ENCODE assay signal across 10 cellular contexts in the genomic region with DNA sequence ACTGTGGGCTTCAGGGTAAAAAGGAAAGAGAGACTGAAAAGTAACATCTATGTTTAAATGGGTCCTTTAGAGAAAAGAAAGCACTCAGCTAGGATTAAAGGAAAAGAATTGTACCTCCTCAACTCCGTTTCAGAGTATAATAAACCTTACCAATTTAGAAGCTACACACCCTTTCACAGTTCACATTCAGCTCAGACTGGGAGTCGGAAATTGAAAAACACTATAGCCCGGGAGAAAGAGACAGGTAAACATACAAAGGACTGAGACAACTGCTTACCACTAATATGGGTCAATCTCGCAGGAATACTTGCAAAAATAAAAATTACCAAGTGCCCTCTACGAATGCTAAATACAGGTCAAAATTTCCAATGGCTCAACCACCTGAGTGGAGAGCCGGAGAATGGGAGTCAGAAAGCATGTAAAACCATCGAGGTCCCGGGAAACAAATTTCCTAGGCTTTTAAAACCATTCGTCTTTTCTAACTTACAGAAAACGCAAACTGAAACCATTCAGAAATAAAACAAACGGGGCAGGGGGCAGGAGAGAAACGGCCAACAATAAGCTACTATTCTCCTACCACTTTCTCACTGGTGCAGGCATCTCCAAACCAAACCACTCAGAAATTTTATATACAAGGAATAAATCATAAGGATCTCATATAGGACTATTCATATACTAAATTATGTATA.
DNase-seq lines count a peak whose midpoint lies in the region; ATAC-seq, FAIRE-seq and TF ChIP-seq lines count a peak whose summit lies in the region.
"Had no signal": no experiment of that assay in that cellular context is flagged by ENCODE, and none has a peak within 500 bp of the region (broad histone marks: within the 10 kb centered on the region; RNA-seq: fewer than 3 reads in every experiment).

No MANE protein-coding gene starts in this region.

- no peaks in the 10 kb centered on the region for H3K27me3 ChIP-seq in Caco-2 (replicated peaks; ENCODE audit: control insufficient read depth, insufficient read depth, low read length)
- no peaks in the 10 kb centered on the region for H3K27me3 ChIP-seq in pancreas

- H3K36me3 ChIP-seq in Caco-2 (ENCODE audit: control insufficient read depth, insufficient read depth, low read length) (no peaks in the 10 kb centered on the region), pancreas (no peaks in the 10 kb centered on the region)

- CTCF ChIA-PET in Caco-2 (lab: Charles Lee) = interaction anchor here (1.0 kb wide), 1 partner anchor 10 kb away, joined by 3 read pairs; no protein-coding TSS in a partner anchor
- CTCF ChIA-PET in activated CD4-positive, alpha-beta memory T cell treated with anti-CD3 and anti-CD28 coated beads, Interleukin-2, amount 10 ng/mL, durations not matched to agents 7 days and 5 days (lab: Charles Lee) = interaction anchor here (1.1 to 2.8 kb wide), 7 partner anchors 9 to 168 kb away, joined by 4 to 15 read pairs (median 8); no protein-coding TSS in a partner anchor

- H3K27ac Mint-ChIP-seq in Caco-2 (ENCODE audit: unreplicated experiment) = no peak overlapping the region
- H3K27ac Mint-ChIP-seq in activated CD4-positive, alpha-beta memory T cell treated with anti-CD3 and anti-CD28 coated beads, Interleukin-2, amount 10 ng/mL, durations not matched to agents 7 days and 5 days = no peak overlapping the region

- H3K36me3 Mint-ChIP-seq in Caco-2 (ENCODE audit: insufficient read depth, unreplicated experiment) = no peaks in the 10 kb centered on the region
- H3K36me3 Mint-ChIP-seq in activated CD4-positive, alpha-beta memory T cell treated with anti-CD3 and anti-CD28 coated beads, Interleukin-2, amount 10 ng/mL, durations not matched to agents 7 days and 5 days (ENCODE audit: low read depth) = peaks cover 10% of the 10 kb centered on the region

- H3K4me1 ChIP-seq in Caco-2 = peaks cover 37% of the 10 kb centered on the region
- peaks cover 5 to 37% (median 31%) of the 10 kb centered on the region in 3 donors for H3K4me1 ChIP-seq in pancreas

- peak overlapping the region; percentile 23 to 78 (median 46) for H3K27ac ChIP-seq in pancreas

- no peak overlapping the region for H3K4me3 Mint-ChIP-seq in Caco-2 (ENCODE audit: unreplicated experiment)
- no peak overlapping the region for H3K4me3 Mint-ChIP-seq in activated CD4-positive, alpha-beta memory T cell treated with anti-CD3 and anti-CD28 coated beads, Interleukin-2, amount 10 ng/mL, durations not matched to agents 7 days and 5 days

- no peak for FAIRE-seq in pancreas (lab: Jason Lieb, UNC)
- FAIRE-seq: endometrium had no signal

- intact Hi-C loops in Caco-2 (cut with micrococcal nuclease; ENCODE audit: unreplicated experiment) (loop anchor here (1.0 to 2.0 kb wide), 2 partner anchors 9 to 22 kb away; no protein-coding TSS in a partner anchor), pancreas (cut with DNase I) (no loop called here)

- DNase-seq in Caco-2 (no peak), NCI-H526 treated with DMSO at 0.1 percent for 48 hours (lab: John Stamatoyannopoulos, UW) (peak; percentile 79), epithelial cell of proximal tubule (ENCODE audit: low read depth) (no peak), pancreas (no peak), OCI-M2 (lab: John Stamatoyannopoulos, UW; ENCODE audit: unreplicated experiment) (no peak)
- no peak for DNase-seq in activated CD4-positive, alpha-beta memory T cell treated with anti-CD3 and anti-CD28 coated beads, Interleukin-2, amount 10 ng/mL, durations not matched to agents 7 days and 5 days
- DNase-seq: stimulated activated CD4-positive, alpha-beta T cell treated with anti-CD3 and anti-CD28 coated beads, Interleukin-2, amount 100 ng/mL, for 48 hours had no signal

- ATAC-seq in pancreas (peak in 3 of 4 donors; percentile 31 to 57 (median 51)), GM21576 (IDR thresholded peaks at IDR 0.05; ENCODE audit: unreplicated experiment) (no peak), GM21619 (IDR thresholded peaks at IDR 0.05; ENCODE audit: unreplicated experiment) (no peak)

- H3K27me3 Mint-ChIP-seq in Caco-2 (ENCODE audit: insufficient read depth, unreplicated experiment) = no peaks in the 10 kb centered on the region
- no peaks in the 10 kb centered on the region for H3K27me3 Mint-ChIP-seq in activated CD4-positive, alpha-beta memory T cell treated with anti-CD3 and anti-CD28 coated beads, Interleukin-2, amount 10 ng/mL, durations not matched to agents 7 days and 5 days

- no TSS peak for BruUV-seq in Caco-2 (replicated peaks; lab: Mats Ljungman, UMichigan)

- H3K4me3 ChIP-seq in Caco-2 (ENCODE audit: low read depth, low read length) (peak overlapping the region; percentile 10; the same call in 1 of the 2 replicates), epithelial cell of proximal tubule (ENCODE audit: low read depth, low read length) (peak overlapping the region; percentile 44), pancreas (peak overlapping the region in 2 of 4 donors; percentile 21 to 35)

- H3K9me3 ChIP-seq in Caco-2 (no peaks in the 10 kb centered on the region), pancreas (no peaks in the 10 kb centered on the region)

- WGBS in pancreas, 2 donors = 12 to 15% methylated on average over 12 of the region's 12 CpGs

- H3K4me1 Mint-ChIP-seq in Caco-2 (ENCODE audit: low read depth, unreplicated experiment) = no peaks in the 10 kb centered on the region
- H3K4me1 Mint-ChIP-seq in activated CD4-positive, alpha-beta memory T cell treated with anti-CD3 and anti-CD28 coated beads, Interleukin-2, amount 10 ng/mL, durations not matched to agents 7 days and 5 days = peaks cover 34% of the 10 kb centered on the region

- TF ChIP-seq CTCF in Caco-2 (IDR thresholded peaks at IDR 0.05; ENCODE audit: insufficient read depth in 1 of 2, low read depth in 1 of 2, low read length in 1 of 2, severe bottlenecking in 1 of 2, unreplicated experiment in 1 of 2) (no peak), epithelial cell of proximal tubule (conservative IDR thresholded peaks at IDR 0.05; ENCODE audit: low read depth, low read length) (no peak), pancreas (IDR thresholded peaks at IDR 0.05) (no peak)

- POLR2A ChIA-PET in Caco-2 (lab: Charles Lee) = interaction anchor here (1.1 kb wide), 1 partner anchor 129 kb away, joined by 3 read pairs; no protein-coding TSS in a partner anchor
- POLR2A ChIA-PET in activated CD4-positive, alpha-beta memory T cell treated with anti-CD3 and anti-CD28 coated beads, Interleukin-2, amount 10 ng/mL, durations not matched to agents 7 days and 5 days (lab: Charles Lee) = interaction anchor here (0.6 to 2.3 kb wide), 6 partner anchors 11 to 32 kb away, joined by 3 to 12 read pairs (median 3); no protein-coding TSS in a partner anchor

- H3K9me3 Mint-ChIP-seq in Caco-2 (ENCODE audit: unreplicated experiment) = no peaks in the 10 kb centered on the region
- no peaks in the 10 kb centered on the region for H3K9me3 Mint-ChIP-seq in activated CD4-positive, alpha-beta memory T cell treated with anti-CD3 and anti-CD28 coated beads, Interleukin-2, amount 10 ng/mL, durations not matched to agents 7 days and 5 days

Comparison
In these comparisons a context has a peak if more than half of its experiments do, and no peak if none do; other contexts are left out.
1. ATAC-seq: peak in pancreas (3 of 4); none in GM21576 (single experiment) and GM21619 (single experiment).